In genomic region chr19:10316229-10317044, GRCh38 we compare ENCODE assay signal across 8 cellular contexts. TPM values are rescaled to one million over a fixed set of nuclear protein-coding genes. Genes with fewer than 3 reads are reported as not detected.
DNase-seq lines count a peak whose midpoint lies in the region; ATAC-seq, FAIRE-seq and TF ChIP-seq lines count a peak whose summit lies in the region.

No MANE protein-coding gene starts in this region.

- H3K4me1 ChIP-seq in NT2/D1 (ENCODE audit: insufficient read depth, insufficient read length): peaks cover 6% of the 10 kb centered on the region
- H3K4me1 ChIP-seq in H1 (replicated peaks in 1 of 4; ENCODE audit: control insufficient read depth in 3 of 4, insufficient read depth in 4 of 4, low read length in 3 of 4): no peaks in the 10 kb centered on the region; a peak in 1 of 7 replicates
- peaks cover 0 to 9% (median 4%) of the 10 kb centered on the region in 3 donors for H3K4me1 ChIP-seq in pancreas
- H3K4me1 ChIP-seq in ascending aorta: peaks cover 0 to 6% of the 10 kb centered on the region in 2 donors

- H2BK120ac ChIP-seq in H1 (replicated peaks; ENCODE audit: low read depth, low read length): no peak overlapping the region

- H3K14ac ChIP-seq in H1 (ENCODE audit: insufficient read length): no peak overlapping the region

- no peak for FAIRE-seq in H1 (lab: Jason Lieb, UNC)
- FAIRE-seq in pancreas (lab: Jason Lieb, UNC): no peak

- H3K27me3 ChIP-seq in NT2/D1 (ENCODE audit: insufficient read depth, insufficient read length) (no peaks in the 10 kb centered on the region), H1 (replicated peaks in 1 of 4; ENCODE audit: control insufficient read depth in 3 of 4, extremely low read depth in 1 of 4, insufficient read depth in 3 of 4, low read length in 3 of 4) (no peaks in the 10 kb centered on the region), pancreas (no peaks in the 10 kb centered on the region), ascending aorta (no peaks in the 10 kb centered on the region)

- no peak for DNase-seq in NT2/D1 (ENCODE audit: low read depth, low spot score)
- DNase-seq in H1 (ENCODE audit: low read depth in 1 of 2, low spot score in 2 of 2): no peak
- DNase-seq in pancreas: peak in 2 of 6 donors; percentile 36 to 76
- DNase-seq in A172 (ENCODE audit: low spot score): no peak
- no peak for DNase-seq in ascending aorta (ENCODE audit: low spot score in 2 of 2)
- no peak for DNase-seq in NCI-H774 (lab: John Stamatoyannopoulos, UW)
- no peak for DNase-seq in NCI-H1694 (lab: John Stamatoyannopoulos, UW)

- H4K20me1 ChIP-seq in H1 (replicated peaks in 1 of 2; ENCODE audit: control insufficient read depth in 1 of 2, insufficient read depth in 2 of 2, low read length in 2 of 2): no peaks in the 10 kb centered on the region

- H3K18ac ChIP-seq in H1 (ENCODE audit: extremely low read depth, low read length): no peak overlapping the region; the same call in 1 of the 2 replicates

- H2AK5ac ChIP-seq in H1 (ENCODE audit: low read depth, low read length): no peak overlapping the region

- peak overlapping the region; percentile 11; the same call in 1 of the 2 replicates for H3K27ac ChIP-seq in H1 (ENCODE audit: low read depth, low read length)
- peak overlapping the region in 1 of 4 donors; percentile 15 for H3K27ac ChIP-seq in pancreas
- no peak overlapping the region for H3K27ac ChIP-seq in ascending aorta

- intact Hi-C loops in pancreas (cut with DNase I): no loop called here
- intact Hi-C loops in ascending aorta (cut with DNase I): loop anchor here (5.0 kb wide), 1 partner anchor 66 kb away; the partner anchor contains the start of gene TYK2

- POLR2A ChIA-PET in H1 (lab: Charles Lee; ENCODE audit: partially characterized antibody): interaction anchor here (1.1 to 11.4 kb wide), 7 partner anchors 8 to 51 kb away, joined by 3 to 104 read pairs (median 5); partner anchors contain the start of genes ICAM5 and RAVER1

- peaks cover 3% of the 10 kb centered on the region; the same call in 1 of the 2 replicates for H3K23me2 ChIP-seq in H1 (ENCODE audit: low read depth, low read length)

- no peak overlapping the region for H3K4ac ChIP-seq in H1 (replicated peaks; ENCODE audit: insufficient read length, low read depth, low read length)

- no peak overlapping the region for H2BK12ac ChIP-seq in H1 (ENCODE audit: low read depth, low read length)

- H3K56ac ChIP-seq in H1 (replicated peaks; ENCODE audit: insufficient read length, low read depth, low read length): no peak overlapping the region

- no peak overlapping the region for H2BK15ac ChIP-seq in H1 (ENCODE audit: low read length)

- no peaks in the 10 kb centered on the region for H3K79me2 ChIP-seq in H1 (ENCODE audit: control insufficient read depth in 1 of 2, insufficient read depth in 2 of 2, low read length in 2 of 2)

- TF ChIP-seq CTCF in H1 (IDR thresholded peaks at IDR 0.05; ENCODE audit: control extremely low read depth in 1 of 3, insufficient read depth in 1 of 3, low read depth in 1 of 3, low read length in 3 of 3) (no peak), pancreas (IDR thresholded peaks at IDR 0.05) (no peak), ascending aorta (IDR thresholded peaks at IDR 0.05) (no peak)

- TF ChIP-seq RAD21 in H1 (IDR thresholded peaks at IDR 0.05 in 1 of 2, conservative IDR thresholded peaks at IDR 0.05 in 1 of 2; ENCODE audit: low read depth in 2 of 2, low read length in 2 of 2): no peak

- H2BK20ac ChIP-seq in H1 (ENCODE audit: low read length): no peak overlapping the region

- H3K23ac ChIP-seq in H1 (ENCODE audit: insufficient read length): no peak overlapping the region

- 84% methylated on average over 10 of the region's 19 CpGs; no CpG with 5 or more reads in 1 of the 2 experiments for WGBS in H1 (ENCODE audit: extremely low coverage in 1 of 2, insufficient coverage in 1 of 2, insufficient read length in 1 of 2, insufficient replicate concordance in 2 of 2, low coverage in 1 of 2, low lambda C conversion rate in 2 of 2, missing lambda C conversion rate in 1 of 2), 2 experiments
- WGBS in pancreas, 2 donors: 53 to 65% methylated on average over 19 of the region's 19 CpGs

- H3K9me3 ChIP-seq in NT2/D1 (ENCODE audit: insufficient read depth, low read length): no peaks in the 10 kb centered on the region
- no peaks in the 10 kb centered on the region for H3K9me3 ChIP-seq in H1 (ENCODE audit: insufficient read depth in 2 of 2, low read depth in 1 of 2, low read length in 1 of 2)
- no peaks in the 10 kb centered on the region for H3K9me3 ChIP-seq in pancreas
- H3K9me3 ChIP-seq in ascending aorta: no peaks in the 10 kb centered on the region

- no peak for TF ChIP-seq EP300 in H1 (IDR thresholded peaks at IDR 0.05; ENCODE audit: borderline replicate concordance in 1 of 2, low read depth in 2 of 2, low read length in 2 of 2)

- no peaks in the 10 kb centered on the region; the same call in 1 of the 2 replicates for H3K79me1 ChIP-seq in H1 (ENCODE audit: low read depth, low read length)

- H4K8ac ChIP-seq in H1 (ENCODE audit: extremely low read depth, insufficient read depth, low read length): no peak overlapping the region; the same call in 1 of the 2 replicates

- TF ChIP-seq POLR2A in H1 (IDR thresholded peaks at IDR 0.05; ENCODE audit: control extremely low read depth in 1 of 2, low read depth in 2 of 2, low read length in 2 of 2): no peak

- CTCF ChIA-PET in H1 (lab: Charles Lee; ENCODE audit: partially characterized antibody): interaction anchor here (0.5 to 2.5 kb wide), 5 partner anchors 54 to 74 kb away, joined by 3 to 11 read pairs (median 3); no protein-coding TSS in a partner anchor

- H4K91ac ChIP-seq in H1 (replicated peaks; ENCODE audit: insufficient read length, low read length): no peak overlapping the region

- no peak overlapping the region for H2AFZ ChIP-seq in H1 (ENCODE audit: low read length)

- ATAC-seq in GM18502 (IDR thresholded peaks at IDR 0.05; ENCODE audit: poor library complexity, unreplicated experiment) (peak; percentile 11), pancreas (peak in 3 of 4 donors; percentile 2 to 9 (median 5))

- H2BK5ac ChIP-seq in H1 (ENCODE audit: low read depth, low read length): no peak overlapping the region

- H4K5ac ChIP-seq in H1 (ENCODE audit: insufficient read length, low read depth, low read length): no peak overlapping the region

- peak overlapping the region in 1 of 2 experiments; percentile 79; a peak in 3 of 4 replicates for H3K4me2 ChIP-seq in H1 (ENCODE audit: insufficient read depth in 1 of 2, low read depth in 2 of 2, low read length in 2 of 2)

- peaks cover 66% of the 10 kb centered on the region for H3K36me3 ChIP-seq in NT2/D1 (ENCODE audit: insufficient read depth, insufficient read length, low read length)
- H3K36me3 ChIP-seq in H1 (ENCODE audit: control insufficient read depth in 2 of 4, insufficient read depth in 4 of 4, low read length in 3 of 4): peaks cover 9 to 32% (median 23%) of the 10 kb centered on the region in 4 experiments
- H3K36me3 ChIP-seq in pancreas: peaks cover 0 to 23% (median 10%) of the 10 kb centered on the region in 3 donors
- peaks cover 41 to 48% of the 10 kb centered on the region in 2 donors for H3K36me3 ChIP-seq in ascending aorta

- H3K9ac ChIP-seq in NT2/D1 (ENCODE audit: insufficient read length, low read depth) (peak overlapping the region; percentile 99), H1 (replicated peaks in 1 of 4; ENCODE audit: extremely low read depth in 1 of 4, low read depth in 3 of 4, low read length in 3 of 4) (0 out of 7 replicates have a peak overlapping the region, but pooled peaks of 1 of the 4 experiments have one; percentile 71)

- H3K4me3 ChIP-seq in NT2/D1 (ENCODE audit: insufficient read length, low read depth): no peak overlapping the region
- H3K4me3 ChIP-seq in H1 (ENCODE audit: extremely low read depth in 1 of 4, insufficient read depth in 2 of 4, low read depth in 3 of 4, low read length in 4 of 4): peak overlapping the region in 1 of 4 experiments; percentile 91; a peak in 2 of 8 replicates
- peak overlapping the region in 2 of 4 donors; percentile 73 to 78 for H3K4me3 ChIP-seq in pancreas
- H3K4me3 ChIP-seq in ascending aorta: peak overlapping the region in 1 of 2 donors; percentile 93

RNA-seq across cellular contexts. Expression of gene FDX2, which starts 0.6 kb away (rescaled TPM):
- total RNA-seq in H1 (2021; fragmentation: NEBNext Ultra II Directional; extraction: Animal tissue kit (Norgen Biotek cat#: 25700)): 27.0 and 27.8 TPM in 2 replicates
- 64.4 and 80.2 TPM in 2 replicates for polyA plus RNA-seq in H1 (2011; rRNA removed)
- polyA plus RNA-seq in H1 (2011; cell fraction: cytosol; rRNA removed): 56.5 TPM
- 58.5 TPM for polyA plus RNA-seq in H1 (2011; cell fraction: nucleus; rRNA removed)
- 29.0 to 43.7 TPM (median 43.2 TPM) in 4 replicates for polyA plus RNA-seq in H1 (2012, experiment 1 of 2)
- 39.3 TPM for polyA plus RNA-seq in H1 (2012, experiment 2 of 2)
- 18.6 TPM for polyA plus RNA-seq in H1 (2013, experiment 1 of 2)
- polyA plus RNA-seq in H1 (2013, experiment 2 of 2): 19.3 TPM
- polyA minus RNA-seq in H1 (2011; rRNA and poly(A)+ RNA removed): 15.6 and 20.0 TPM in 2 replicates
- 14.0 TPM for polyA minus RNA-seq in H1 (2011; cell fraction: cytosol; rRNA and poly(A)+ RNA removed)
- 18.5 TPM for polyA minus RNA-seq in H1 (2011; cell fraction: nucleus; rRNA and poly(A)+ RNA removed)
- total RNA-seq in pancreas: 10 to 100 TPM in 2 of 6 donors, 1 to 10 TPM in 4; 5.5 to 10.9 (median 8.7) TPM
- 10 to 100 TPM; 25.0 to 30.3 TPM for polyA plus RNA-seq in pancreas
- total RNA-seq in A172 (2014; rRNA removed; shearing (Covaris generic)): 50.7 and 57.2 TPM in 2 replicates
- total RNA-seq in ascending aorta: 16.8 TPM

RNA-seq across cellular contexts. Expression of gene ZGLP1, which starts 6.8 kb away (rescaled TPM):
- 4.6 and 5.1 TPM in 2 replicates for total RNA-seq in H1 (2021; fragmentation: NEBNext Ultra II Directional; extraction: Animal tissue kit (Norgen Biotek cat#: 25700))
- polyA plus RNA-seq in H1 (2011; rRNA removed): 4.2 and 8.2 TPM in 2 replicates
- polyA plus RNA-seq in H1 (2011; cell fraction: cytosol; rRNA removed): 7.6 TPM
- 24.9 TPM for polyA plus RNA-seq in H1 (2011; cell fraction: nucleus; rRNA removed)
- 3.5 to 9.1 TPM (median 7.4 TPM) in 4 replicates for polyA plus RNA-seq in H1 (2012, experiment 1 of 2)
- 4.4 TPM for polyA plus RNA-seq in H1 (2012, experiment 2 of 2)
- polyA plus RNA-seq in H1 (2013, experiment 1 of 2): 5.0 TPM
- polyA plus RNA-seq in H1 (2013, experiment 2 of 2): 4.1 TPM
- 0.34 and 0.82 TPM in 2 replicates for polyA minus RNA-seq in H1 (2011; rRNA and poly(A)+ RNA removed)
- polyA minus RNA-seq in H1 (2011; cell fraction: cytosol; rRNA and poly(A)+ RNA removed): 1.0 TPM
- 2.2 TPM for polyA minus RNA-seq in H1 (2011; cell fraction: nucleus; rRNA and poly(A)+ RNA removed)
- total RNA-seq in pancreas: 1 to 10 TPM in 4 of 6 donors, under 1 TPM in 2; 0.91 to 3.0 (median 1.5) TPM
- 10 to 100 TPM; 37.6 to 44.0 TPM for polyA plus RNA-seq in pancreas
- total RNA-seq in A172 (2014; rRNA removed; shearing (Covaris generic)): 1.3 and 1.5 TPM in 2 replicates
- not detected for total RNA-seq in ascending aorta

RNA-seq across cellular contexts. Expression of gene RAVER1, which starts 16.9 kb away (rescaled TPM):
- total RNA-seq in H1 (2021; fragmentation: NEBNext Ultra II Directional; extraction: Animal tissue kit (Norgen Biotek cat#: 25700)): 70.5 and 72.4 TPM in 2 replicates
- polyA plus RNA-seq in H1 (2011; rRNA removed) (5.7 and 17.1 TPM in 2 replicates), pancreas (1 to 10 TPM; 9.4 TPM)
- polyA plus RNA-seq in H1 (2011; cell fraction: cytosol; rRNA removed): 7.7 TPM
- polyA plus RNA-seq in H1 (2011; cell fraction: nucleus; rRNA removed): 21.8 TPM
- polyA plus RNA-seq in H1 (2012, experiment 1 of 2): 20.0 to 44.4 TPM (median 40.7 TPM) in 4 replicates
- polyA plus RNA-seq in H1 (2012, experiment 2 of 2): 37.2 TPM
- 44.6 TPM for polyA plus RNA-seq in H1 (2013, experiment 1 of 2)
- polyA plus RNA-seq in H1 (2013, experiment 2 of 2): 43.1 TPM
- polyA minus RNA-seq in H1 (2011; rRNA and poly(A)+ RNA removed): 11.8 and 15.6 TPM in 2 replicates
- 32.7 TPM for polyA minus RNA-seq in H1 (2011; cell fraction: cytosol; rRNA and poly(A)+ RNA removed)
- 20.5 TPM for polyA minus RNA-seq in H1 (2011; cell fraction: nucleus; rRNA and poly(A)+ RNA removed)
- total RNA-seq in pancreas (10 to 100 TPM in 4 of 6 donors, 1 to 10 TPM in 2; 6.0 to 17.3 (median 13.6) TPM), ascending aorta (51.8 TPM)
- total RNA-seq in A172 (2014; rRNA removed; shearing (Covaris generic)): 26.8 and 34.9 TPM in 2 replicates

RNA-seq across cellular contexts. Expression of gene ICAM3, which starts 23.0 kb away (rescaled TPM):
- total RNA-seq in H1 (2021; fragmentation: NEBNext Ultra II Directional; extraction: Animal tissue kit (Norgen Biotek cat#: 25700)): 16.5 TPM in 2 replicates
- polyA plus RNA-seq in H1 (2011; rRNA removed): 15.4 and 18.9 TPM in 2 replicates
- 16.2 TPM for polyA plus RNA-seq in H1 (2011; cell fraction: cytosol; rRNA removed)
- polyA plus RNA-seq in H1 (2011; cell fraction: nucleus; rRNA removed): 23.9 TPM
- polyA plus RNA-seq in H1 (2012, experiment 1 of 2): 14.6 to 21.6 TPM (median 18.4 TPM) in 4 replicates
- 13.2 TPM for polyA plus RNA-seq in H1 (2012, experiment 2 of 2)
- polyA plus RNA-seq in H1 (2013, experiment 1 of 2): 23.1 TPM
- polyA plus RNA-seq in H1 (2013, experiment 2 of 2): 22.4 TPM
- polyA minus RNA-seq in H1 (2011; rRNA and poly(A)+ RNA removed): 10.1 and 11.3 TPM in 2 replicates
- polyA minus RNA-seq in H1 (2011; cell fraction: cytosol; rRNA and poly(A)+ RNA removed): 11.5 TPM
- polyA minus RNA-seq in H1 (2011; cell fraction: nucleus; rRNA and poly(A)+ RNA removed): 5.6 TPM
- total RNA-seq in pancreas: 10 to 100 TPM in 1 of 6 donors, 1 to 10 TPM in 5; 5.7 to 13.8 (median 7.1) TPM
- 1 to 10 TPM; 5.2 TPM for polyA plus RNA-seq in pancreas
- total RNA-seq in A172 (2014; rRNA removed; shearing (Covaris generic)): 3.6 and 8.9 TPM in 2 replicates
- 0.11 TPM for total RNA-seq in ascending aorta

RNA-seq across cellular contexts. Expression of gene ICAM5, which starts 26.7 kb away (rescaled TPM):
- total RNA-seq in H1 (2021; fragmentation: NEBNext Ultra II Directional; extraction: Animal tissue kit (Norgen Biotek cat#: 25700)): 1.9 and 4.8 TPM in 2 replicates
- polyA plus RNA-seq in H1 (2011; rRNA removed): 3.9 and 9.0 TPM in 2 replicates
- polyA plus RNA-seq in H1 (2011; cell fraction: cytosol; rRNA removed): 5.9 TPM
- 58.0 TPM for polyA plus RNA-seq in H1 (2011; cell fraction: nucleus; rRNA removed)
- polyA plus RNA-seq in H1 (2012, experiment 1 of 2): 1.2 to 5.4 TPM (median 4.4 TPM) in 4 replicates
- 1.0 TPM for polyA plus RNA-seq in H1 (2012, experiment 2 of 2)
- 2.9 TPM for polyA plus RNA-seq in H1 (2013, experiment 1 of 2)
- polyA plus RNA-seq in H1 (2013, experiment 2 of 2): 1.9 TPM
- 0.32 and 0.79 TPM in 2 replicates for polyA minus RNA-seq in H1 (2011; rRNA and poly(A)+ RNA removed)
- polyA minus RNA-seq in H1 (2011; cell fraction: cytosol; rRNA and poly(A)+ RNA removed): 1.4 TPM
- polyA minus RNA-seq in H1 (2011; cell fraction: nucleus; rRNA and poly(A)+ RNA removed): 7.0 TPM
- under 1 TPM in 5 of 6 donors, not detected in 1; 0.08 to 0.22 (median 0.17) TPM for total RNA-seq in pancreas
- under 1 TPM; 0.26 to 0.30 TPM for polyA plus RNA-seq in pancreas
- total RNA-seq in A172 (2014; rRNA removed; shearing (Covaris generic)): 0.19 and 0.53 TPM in 2 replicates
- total RNA-seq in ascending aorta: 2.2 TPM
